ENCODE assay signal across 20 cellular contexts in the genomic region with DNA sequence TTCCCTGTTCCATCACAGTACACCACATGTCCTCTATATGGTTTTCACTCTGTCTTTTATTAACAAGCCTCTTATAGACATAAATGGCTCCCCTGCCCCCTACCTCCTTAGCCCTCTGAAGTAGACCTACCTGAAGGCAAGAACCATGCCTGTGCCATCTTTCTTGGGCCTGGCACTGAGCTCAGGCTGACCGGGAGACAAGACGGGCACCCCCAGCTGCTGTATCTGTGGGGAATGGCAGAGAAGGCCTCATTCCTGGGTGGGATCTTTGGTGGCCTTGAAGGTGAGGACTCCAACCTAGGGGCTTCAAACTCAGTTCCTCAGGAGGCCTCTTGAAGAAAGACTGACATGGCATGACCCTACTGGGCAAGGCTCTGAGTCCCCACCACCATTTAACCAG.
A peak's percentile ranks its signal among the peaks of the same experiment; 100 is the strongest.
DNase-seq lines count a peak whose midpoint lies in the region; ATAC-seq and TF ChIP-seq lines count a peak whose summit lies in the region.
"Had no signal": no experiment of that assay in that cellular context is flagged by ENCODE, and none has a peak within 500 bp of the region (broad histone marks: within the 10 kb centered on the region; RNA-seq: fewer than 3 reads in every experiment).

No MANE protein-coding gene starts in this region.

- H2AFZ ChIP-seq in IMR-90 (replicated peaks; ENCODE audit: low read length, poor library complexity), result no peak overlapping the region
- H2AFZ ChIP-seq: GM23248 had no signal

- H3K18ac ChIP-seq in IMR-90 (ENCODE audit: low read depth, low read length), result no peak overlapping the region

- 0 out of 2 replicates have a peak overlapping the region, but pooled peaks have one; percentile 43 for H2AK5ac ChIP-seq in IMR-90 (ENCODE audit: low read depth, low read length)

- no peaks in the 10 kb centered on the region for H4K20me1 ChIP-seq in IMR-90 (ENCODE audit: insufficient read depth, low read length)
- H4K20me1 ChIP-seq: BLaER1 had no signal

- H3K27ac ChIP-seq in IMR-90 (ENCODE audit: insufficient read depth, low read length) (no peak overlapping the region), cingulate gyrus (ENCODE audit: low read depth, low read length) (peak overlapping the region; percentile 54), gastroesophageal sphincter (no peak overlapping the region)
- H3K27ac ChIP-seq: 22Rv1, BLaER1, C4-2B, GM23248 had no signal

- dilution Hi-C loops in IMR-90 (cut with HindIII; ENCODE audit: low sequenced_read_pairs, unreplicated experiment), result no loop called here

- no peak overlapping the region for H4K5ac ChIP-seq in IMR-90 (ENCODE audit: low read depth, low read length)

- H3K9me3 Mint-ChIP-seq in activated T-cell treated with anti-CD3 and anti-CD28 coated beads, Interleukin-2, amount 50 U/mL, for 24 hours, result no peaks in the 10 kb centered on the region
- H3K9me3 Mint-ChIP-seq: CD8-positive, alpha-beta T cell had no signal

- H2AK9ac ChIP-seq in IMR-90 (replicated peaks; ENCODE audit: low read depth, low read length, poor library complexity), result no peak overlapping the region

- H3K9me1 ChIP-seq in IMR-90 (ENCODE audit: insufficient read depth, low read length), result peaks cover 15% of the 10 kb centered on the region; the same call in 1 of the 2 replicates

- peaks cover 7 to 56% of the 10 kb centered on the region in 2 experiments; a peak in 3 of 4 replicates for H3K79me1 ChIP-seq in IMR-90 (ENCODE audit: low read depth in 1 of 2, low read length in 2 of 2)

- 0 out of 3 replicates have a peak overlapping the region, but pooled peaks have one; percentile 22 for H2BK15ac ChIP-seq in IMR-90 (ENCODE audit: low read depth, low read length)

- no peak overlapping the region for H3K14ac ChIP-seq in IMR-90 (replicated peaks; ENCODE audit: low read depth, low read length)

- TF ChIP-seq POLR2A in IMR-90 (IDR thresholded peaks at IDR 0.05; ENCODE audit: low read depth, low read length), result no peak
- TF ChIP-seq POLR2A in gastroesophageal sphincter (IDR thresholded peaks at IDR 0.05), result no peak

- no CpG with 5 or more reads among the region's 2 CpGs for WGBS in IMR-90 (ENCODE audit: extremely low coverage in 2 of 2, insufficient read length in 1 of 2), 2 experiments
- no CpG with 5 or more reads among the region's 2 CpGs for WGBS in gastroesophageal sphincter (ENCODE audit: low coverage in 1 of 2), 2 donors

- H3K4me3 Mint-ChIP-seq in activated T-cell treated with anti-CD3 and anti-CD28 coated beads, Interleukin-2, amount 50 U/mL, for 24 hours, result no peak overlapping the region
- H3K4me3 Mint-ChIP-seq: B cell; CD8-positive, alpha-beta T cell had no signal

- H3K56ac ChIP-seq in IMR-90 (ENCODE audit: extremely low read depth, insufficient read depth, low read length), result no peak overlapping the region

- H3K27ac Mint-ChIP-seq in activated T-cell treated with anti-CD3 and anti-CD28 coated beads, Interleukin-2, amount 50 U/mL, for 24 hours, result no peak overlapping the region
- H3K27ac Mint-ChIP-seq: B cell; CD4-positive, CD25-positive, alpha-beta regulatory T cell; CD8-positive, alpha-beta T cell had no signal

- ATAC-seq in IMR-90 (ENCODE audit: low read depth), result no peak
- ATAC-seq in gastroesophageal sphincter, result peak; percentile 13
- ATAC-seq in HG02852 (IDR thresholded peaks at IDR 0.05; ENCODE audit: unreplicated experiment), result no peak
- ATAC-seq: CD8-positive, alpha-beta T cell; GM12878 had no signal

- CTCF ChIA-PET in IMR-90 (lab: Yijun Ruan, JAX), result no interaction called here

- H2BK120ac ChIP-seq in IMR-90 (ENCODE audit: low read depth, low read length), result no peak overlapping the region

- no peaks in the 10 kb centered on the region for H3K4me1 Mint-ChIP-seq in activated T-cell treated with anti-CD3 and anti-CD28 coated beads, Interleukin-2, amount 50 U/mL, for 24 hours (ENCODE audit: low read depth)
- H3K4me1 Mint-ChIP-seq: B cell; CD4-positive, CD25-positive, alpha-beta regulatory T cell had no signal

- no peak overlapping the region for H3K23ac ChIP-seq in IMR-90 (ENCODE audit: low read depth, low read length)

- POLR2A ChIA-PET in IMR-90 (lab: Charles Lee; ENCODE audit: unreplicated experiment), result no interaction called here

- no peak overlapping the region for H3K4me3 ChIP-seq in IMR-90 (ENCODE audit: insufficient read depth, low read depth, low read length)
- H3K4me3 ChIP-seq in gastroesophageal sphincter, result no peak overlapping the region
- H3K4me3 ChIP-seq: BLaER1, GM12878, GM23248 had no signal

- TF ChIP-seq CTCF in IMR-90 (conservative IDR thresholded peaks at IDR 0.05; ENCODE audit: low read depth, low read length), result no peak
- no peak for TF ChIP-seq CTCF in gastroesophageal sphincter (IDR thresholded peaks at IDR 0.05)

- in situ Hi-C loops in IMR-90 (cut with MboI; ENCODE audit: low sequenced_read_pairs), result no loop called here

- H4K8ac ChIP-seq in IMR-90 (ENCODE audit: low read depth in 2 of 2, low read length in 2 of 2), result no peak overlapping the region

- TF ChIP-seq RAD21 in IMR-90 (IDR thresholded peaks at IDR 0.05; ENCODE audit: low read length), result no peak

- peaks cover 33% of the 10 kb centered on the region for H3K4me1 ChIP-seq in IMR-90 (ENCODE audit: control insufficient read depth, insufficient read depth, low read length)
- H3K4me1 ChIP-seq in gastroesophageal sphincter, result no peaks in the 10 kb centered on the region
- H3K4me1 ChIP-seq: BLaER1 had no signal

- H3K36me3 ChIP-seq in IMR-90 (ENCODE audit: control insufficient read depth, insufficient read depth, low read length) (no peaks in the 10 kb centered on the region), gastroesophageal sphincter (no peaks in the 10 kb centered on the region)
- H3K36me3 ChIP-seq: BLaER1 had no signal

- H3K9me3 ChIP-seq in IMR-90 (ENCODE audit: control insufficient read depth, insufficient read depth, low read length) (no peaks in the 10 kb centered on the region), gastroesophageal sphincter (no peaks in the 10 kb centered on the region)
- H3K9me3 ChIP-seq: BLaER1, Caco-2 had no signal

- DNase-seq in IMR-90, result no peak
- DNase-seq in activated T-cell treated with anti-CD3 and anti-CD28 coated beads, Interleukin-2, amount 50 U/mL, for 24 hours, result no peak
- DNase-seq in activated CD4-positive, CD25-positive, alpha-beta regulatory T cell treated with anti-CD3 and anti-CD28 coated beads, Interleukin-2, amount 50 U/mL, for 72 hours, result no peak
- DNase-seq: Caco-2; CD4-positive, CD25-positive, alpha-beta regulatory T cell; CD8-positive, alpha-beta T cell; DMS153; EL; GDM1; GM23248; H7; HCEC 1CT had no signal

- H2BK5ac ChIP-seq in IMR-90 (ENCODE audit: low read depth, low read length, poor library complexity, severe bottlenecking), result no peak overlapping the region

- no peak overlapping the region for H3K4me2 ChIP-seq in IMR-90 (ENCODE audit: low read depth, low read length)
- H3K4me2 ChIP-seq: BLaER1 had no signal

- H4K91ac ChIP-seq in IMR-90 (ENCODE audit: insufficient read depth, low read depth, low read length), result peak overlapping the region; percentile 36; the same call in 1 of the 2 replicates

- no peaks in the 10 kb centered on the region for H3K27me3 ChIP-seq in IMR-90 (ENCODE audit: control insufficient read depth, insufficient read depth, low read length)
- H3K27me3 ChIP-seq in gastroesophageal sphincter, result peaks cover 3% of the 10 kb centered on the region
- H3K27me3 ChIP-seq: BLaER1 had no signal

- H3K4ac ChIP-seq in IMR-90 (ENCODE audit: low read depth, low read length), result peak overlapping the region; percentile 35; the same call in 1 of the 2 replicates

- no peaks in the 10 kb centered on the region for H3K27me3 Mint-ChIP-seq in activated T-cell treated with anti-CD3 and anti-CD28 coated beads, Interleukin-2, amount 50 U/mL, for 24 hours

- H3K36me3 Mint-ChIP-seq in activated T-cell treated with anti-CD3 and anti-CD28 coated beads, Interleukin-2, amount 50 U/mL, for 24 hours (ENCODE audit: low read depth), result no peaks in the 10 kb centered on the region
- H3K36me3 Mint-ChIP-seq: CD4-positive, CD25-positive, alpha-beta regulatory T cell; CD8-positive, alpha-beta T cell had no signal

- intact Hi-C loops in IMR-90 (cut with micrococcal nuclease), result no loop called here

- no peak overlapping the region for H3K9ac ChIP-seq in IMR-90 (ENCODE audit: low read depth, low read length)
- H3K9ac ChIP-seq: BLaER1, GM23248 had no signal

- no TSS peak for BruUV-seq in IMR-90 (replicated peaks; lab: Mats Ljungman, UMichigan)

- H2BK20ac ChIP-seq in IMR-90 (ENCODE audit: low read depth, low read length), result no peak overlapping the region

- TF ChIP-seq EP300 in gastroesophageal sphincter (IDR thresholded peaks at IDR 0.05), result no peak

TF ChIP-seq in IMR-90, 13 proteins besides CTCF, POLR2A, EP300 and RAD21:
- TF ChIP-seq FOS (IDR thresholded peaks at IDR 0.05; ENCODE audit: low read depth, low read length) (no peak), RFX5 (IDR thresholded peaks at IDR 0.05; ENCODE audit: low read depth, low read length) (no peak), SMC3 (IDR thresholded peaks at IDR 0.05; ENCODE audit: low read depth, low read length) (no peak), MAFK (IDR thresholded peaks at IDR 0.05; ENCODE audit: low read depth, low read length) (no peak), MXI1 (IDR thresholded peaks at IDR 0.05; ENCODE audit: borderline replicate concordance, low read depth, low read length) (no peak), RCOR1 (IDR thresholded peaks at IDR 0.05; ENCODE audit: insufficient replicate concordance, low read length) (no peak), BHLHE40 (IDR thresholded peaks at IDR 0.05; ENCODE audit: low read depth, low read length) (no peak)
TF ChIP-seq in IMR-90: peak in this region for 0.
